Comparison of ENCODE assay signal across 30 cellular contexts in genomic region chr6:71245265-71246049, GRCh38.
"Had no signal": no experiment of that assay in that cellular context is flagged by ENCODE, and none has a peak within 500 bp of the region (broad histone marks: within the 10 kb centered on the region; RNA-seq: fewer than 3 reads in every experiment).

No MANE protein-coding gene starts in this region.

- H3K27ac ChIP-seq: body of pancreas, cardiac muscle cell, coronary artery, dorsolateral prefrontal cortex, heart left ventricle, VCaP had no signal

- ATAC-seq: activated CD8-positive, alpha-beta T cell treated with anti-CD3 and anti-CD28 coated beads for 36 hours; activated T-cell treated with anti-CD3 and anti-CD28 coated beads, Interleukin-2, amount 50 U/mL, for 4 hours; activated T-helper 17 cell treated with anti-CD3 and anti-CD28 coated beads, Interleukin-2, amount 50 U/mL, for 72 hours; body of pancreas; esophagus mucosa; heart left ventricle; WTC11 had no signal

- H3K4me1 ChIP-seq: body of pancreas had no signal

- H3K27me3 ChIP-seq: body of pancreas, cardiac muscle cell, dorsolateral prefrontal cortex, heart left ventricle had no signal

- H3K36me3 ChIP-seq: cardiac muscle cell, heart left ventricle had no signal

- H3K4me3 ChIP-seq: body of pancreas, cardiac muscle cell, coronary artery, dorsolateral prefrontal cortex, heart left ventricle had no signal

- DNase-seq: activated CD4-positive, alpha-beta T cell treated with anti-CD3 and anti-CD28 coated beads for 1 hour; activated CD4-positive, alpha-beta T cell treated with anti-CD3 and anti-CD28 coated beads for 4 hours; activated CD4-positive, alpha-beta T cell treated with anti-CD3 and anti-CD28 coated beads, Interleukin-2, amount 50 U/mL, for 1 hour; activated CD4-positive, alpha-beta T cell treated with anti-CD3 and anti-CD28 coated beads, Interleukin-2, amount 50 U/mL, for 48 hours; activated CD8-positive, alpha-beta memory T cell treated with anti-CD3 and anti-CD28 coated beads for 24 hours; activated CD8-positive, alpha-beta T cell treated with anti-CD3 and anti-CD28 coated beads for 36 hours; activated effector memory CD4-positive, alpha-beta T cell treated with Interleukin-2 at 50 U/mL for 16 hours; activated gamma-delta T cell treated with Interleukin-2 at 50 U/mL for 16 hours; activated naive CD4-positive, alpha-beta T cell treated with anti-CD3 and anti-CD28 coated beads, Interleukin-2, amount 50 U/mL, for 16 hours; activated naive CD4-positive, alpha-beta T cell treated with Interleukin-2 at 50 U/mL for 16 hours; activated T-cell treated with anti-CD3 and anti-CD28 coated beads, Interleukin-2, amount 50 U/mL, for 4 hours; amniotic stem cell; body of pancreas; central memory CD4-positive, alpha-beta T cell; cerebellar nuclear complex; dorsolateral prefrontal cortex; effector memory CD4-positive, alpha-beta T cell; endodermal cell; foreskin fibroblast; glutamatergic neuron; heart left ventricle; T-helper 2 cell had no signal

- FAIRE-seq: frontal cortex, TTC549 had no signal
